ENCODE assay signal across 10 cellular contexts in the genomic region with DNA sequence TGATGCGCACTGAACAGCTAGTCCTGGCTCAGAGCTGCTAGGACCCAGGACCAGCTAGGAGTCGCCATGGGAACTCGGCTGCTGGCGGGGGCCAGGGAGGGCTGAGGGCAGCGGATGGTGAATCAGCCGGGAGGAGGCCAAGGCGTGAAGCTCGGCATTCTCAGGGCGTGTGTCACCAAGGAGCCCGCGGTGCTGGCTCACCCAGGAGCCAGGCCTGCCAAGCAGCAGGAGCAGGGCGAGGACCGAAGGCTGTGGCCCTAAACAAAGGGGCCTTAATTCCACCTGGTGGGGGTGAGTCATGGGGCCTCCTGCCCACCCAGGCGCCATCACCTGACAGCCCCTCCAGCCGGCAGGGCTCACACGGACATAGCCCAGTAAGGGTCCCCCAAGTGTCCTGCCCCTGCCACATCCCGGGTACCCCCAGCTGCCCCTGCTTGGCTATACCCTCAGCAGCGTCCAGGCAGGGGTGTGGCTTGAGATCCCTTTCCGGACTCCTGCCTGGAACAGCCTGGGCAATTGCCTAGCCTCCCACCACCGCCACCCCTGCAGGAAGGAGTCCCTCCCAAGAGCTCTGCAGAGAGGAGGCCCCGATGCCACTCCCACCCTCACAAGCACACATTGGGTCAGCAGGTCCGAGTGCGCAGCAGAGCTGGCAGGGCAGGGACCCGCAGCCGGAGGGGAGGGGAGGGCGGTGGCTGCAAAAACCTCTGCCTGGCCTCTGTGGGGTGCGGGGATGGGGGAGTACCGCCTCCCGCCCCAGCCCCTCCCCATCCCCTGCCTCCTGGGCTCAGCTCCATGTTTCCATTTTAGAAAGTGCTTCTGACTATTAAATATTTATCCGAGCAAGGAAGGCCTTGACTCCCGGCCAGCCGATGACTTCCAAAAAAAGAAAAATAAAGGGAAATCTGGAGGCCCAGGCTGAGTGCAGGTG. TPM values are rescaled to one million over a fixed set of nuclear protein-coding genes. Genes with fewer than 3 reads are reported as not detected.
A peak's percentile ranks its signal among the peaks of the same experiment; 100 is the strongest.
DNase-seq lines count a peak whose midpoint lies in the region; ATAC-seq, FAIRE-seq and TF ChIP-seq lines count a peak whose summit lies in the region.
"Had no signal": no experiment of that assay in that cellular context is flagged by ENCODE, and none has a peak within 500 bp of the region (broad histone marks: within the 10 kb centered on the region; RNA-seq: fewer than 3 reads in every experiment).

No MANE protein-coding gene starts in this region.

- TF ChIP-seq CTCF in AG04450 (IDR thresholded peaks at IDR 0.05; ENCODE audit: low read depth, low read length) (no peak), endothelial cell of umbilical vein (IDR thresholded peaks at IDR 0.05; ENCODE audit: extremely low read depth in 1 of 2, insufficient read depth in 1 of 2, low read depth in 1 of 2, low read length in 2 of 2) (no peak), type B pancreatic cell (conservative IDR thresholded peaks at IDR 0.05) (no peak), GM10266 (IDR thresholded peaks at IDR 0.05; ENCODE audit: control insufficient read depth, insufficient read depth, low read depth, missing control alignments) (no peak)

- intact Hi-C loops in endothelial cell of umbilical vein (cut with micrococcal nuclease): loop anchor here (2.0 to 10.0 kb wide), 3 partner anchors 47 to 209 kb away; a partner anchor contains a TSS

- H3K9ac ChIP-seq in endothelial cell of umbilical vein (replicated peaks; ENCODE audit: extremely low read depth, insufficient read depth, low read length) (peak overlapping the region; percentile 48), mucosa of rectum (ENCODE audit: low read depth in 1 of 2, low read length in 2 of 2) (no peak overlapping the region)

- H3K27ac Mint-ChIP-seq in type B pancreatic cell: no peak overlapping the region
- H3K27ac Mint-ChIP-seq: T-helper 17 cell had no signal

- no peak for TF ChIP-seq POLR2A in endothelial cell of umbilical vein (IDR thresholded peaks at IDR 0.05; ENCODE audit: low read depth, low read length)

- H3K9me1 ChIP-seq in endothelial cell of umbilical vein (replicated peaks; ENCODE audit: control insufficient read depth, extremely low read depth, insufficient read depth, low read length): no peaks in the 10 kb centered on the region

- no peaks in the 10 kb centered on the region; the same call in 1 of the 2 replicates for H3K9me3 ChIP-seq in AG04450 (ENCODE audit: control insufficient read depth, insufficient read depth, low read length)
- no peaks in the 10 kb centered on the region for H3K9me3 ChIP-seq in MG63
- no peaks in the 10 kb centered on the region for H3K9me3 ChIP-seq in endothelial cell of umbilical vein (replicated peaks; ENCODE audit: control insufficient read depth, insufficient read depth, low read length)
- H3K9me3 ChIP-seq in mucosa of rectum (ENCODE audit: control insufficient read depth in 2 of 2, low read length in 2 of 2): no peaks in the 10 kb centered on the region

- no peak overlapping the region for H3K4me3 Mint-ChIP-seq in type B pancreatic cell
- H3K4me3 Mint-ChIP-seq: neural crest cell, T-helper 17 cell had no signal

- H2AFZ ChIP-seq in endothelial cell of umbilical vein (ENCODE audit: low read depth, low read length): peak overlapping the region; percentile 42

- no peak overlapping the region for H3K4me2 ChIP-seq in endothelial cell of umbilical vein (ENCODE audit: insufficient read depth, low read length)

- peaks cover 9% of the 10 kb centered on the region for H3K4me1 Mint-ChIP-seq in type B pancreatic cell (ENCODE audit: unreplicated experiment)

- DNase-seq in AG04450 (ENCODE audit: low read depth, low spot score) (peak; percentile 79), MG63 (peak; percentile 98), endothelial cell of umbilical vein (ENCODE audit: low read depth, low spot score) (peak; percentile 91), type B pancreatic cell (ENCODE audit: extremely low spot score, unreplicated experiment) (no peak), GM10266 (ENCODE audit: extremely low spot score) (no peak)

- no peaks in the 10 kb centered on the region for H3K36me3 ChIP-seq in MG63
- no peaks in the 10 kb centered on the region for H3K36me3 ChIP-seq in endothelial cell of umbilical vein (ENCODE audit: control insufficient read depth in 2 of 2, extremely low read depth in 1 of 2, insufficient read depth in 2 of 2, low read length in 2 of 2)
- H3K36me3 ChIP-seq in mucosa of rectum (ENCODE audit: control insufficient read depth in 2 of 2, insufficient read depth in 2 of 2, low read length in 2 of 2): no peaks in the 10 kb centered on the region

- H3K36me3 Mint-ChIP-seq in type B pancreatic cell: no peaks in the 10 kb centered on the region

- peak; percentile 99 for FAIRE-seq in endothelial cell of umbilical vein (lab: Jason Lieb, UNC)

- H3K4me3 ChIP-seq in AG04450 (ENCODE audit: low read depth, low read length): peak overlapping the region; percentile 36
- no peak overlapping the region; the same call in 1 of the 2 replicates for H3K4me3 ChIP-seq in MG63
- no peak overlapping the region for H3K4me3 ChIP-seq in endothelial cell of umbilical vein (replicated peaks in 1 of 3; ENCODE audit: insufficient read depth in 1 of 3, low read depth in 1 of 3, low read length in 3 of 3)
- peak overlapping the region in 1 of 2 donors; percentile 3 for H3K4me3 ChIP-seq in mucosa of rectum (ENCODE audit: low read length in 2 of 2)

- no peak for ATAC-seq in HG03039 (IDR thresholded peaks at IDR 0.05; ENCODE audit: unreplicated experiment)
- ATAC-seq in HG03565 (IDR thresholded peaks at IDR 0.05; ENCODE audit: unreplicated experiment): no peak
- ATAC-seq: T-helper 17 cell had no signal

- dilution Hi-C loops in endothelial cell of umbilical vein (cut with MboI; ENCODE audit: extremely low pct_ligation_motif_present, low sequenced_read_pairs): no loop called here

- peaks cover 16% of the 10 kb centered on the region for H3K79me2 ChIP-seq in endothelial cell of umbilical vein (ENCODE audit: control insufficient read depth, insufficient read depth, low read length)

- POLR2A ChIA-PET in AG04450 (lab: Yijun Ruan, JAX): interaction anchor here (1.1 to 1.3 kb wide), 3 partner anchors 12 to 47 kb away, joined by 3 to 14 read pairs (median 7); a partner anchor contains a TSS
- POLR2A ChIA-PET in endothelial cell of umbilical vein (lab: Charles Lee): interaction anchor here (1.2 to 1.8 kb wide), 2 partner anchors 12 to 47 kb away, joined by 5 to 7 read pairs; a partner anchor contains a TSS

- peaks cover 10% of the 10 kb centered on the region for H3K27me3 Mint-ChIP-seq in type B pancreatic cell

- no peaks in the 10 kb centered on the region for H4K20me1 ChIP-seq in endothelial cell of umbilical vein (replicated peaks; ENCODE audit: control insufficient read depth, extremely low read depth, insufficient read depth, low read length)

- H3K9me3 Mint-ChIP-seq in type B pancreatic cell: no peaks in the 10 kb centered on the region
- H3K9me3 Mint-ChIP-seq: neural crest cell had no signal

- no TSS peak for BruUV-seq in endothelial cell of umbilical vein (replicated peaks; lab: Mats Ljungman, UMichigan)

- CTCF ChIA-PET in AG04450 (lab: Charles Lee): interaction anchor here (0.7 to 6.2 kb wide), 7 partner anchors 11 to 121 kb away, joined by 3 to 127 read pairs (median 3); no protein-coding TSS in a partner anchor
- CTCF ChIA-PET in endothelial cell of umbilical vein (lab: Charles Lee): interaction anchor here (0.6 to 4.7 kb wide), 13 partner anchors 12 to 507 kb away, joined by 3 to 97 read pairs (median 5); a partner anchor contains a TSS

- peaks cover 62% of the 10 kb centered on the region for H3K4me1 ChIP-seq in endothelial cell of umbilical vein (ENCODE audit: control insufficient read depth, extremely low read depth, insufficient read depth, low read length)
- peaks cover 51 to 56% of the 10 kb centered on the region in 2 donors for H3K4me1 ChIP-seq in mucosa of rectum (ENCODE audit: control insufficient read depth in 2 of 2, insufficient read depth in 2 of 2, low read length in 2 of 2)

- peak overlapping the region; percentile 91 for H3K27ac ChIP-seq in AG04450 (ENCODE audit: low read depth, low read length)
- H3K27ac ChIP-seq in endothelial cell of umbilical vein (ENCODE audit: insufficient read depth, low read depth, low read length): peak overlapping the region; percentile 89
- peak overlapping the region; percentile 71 to 82 for H3K27ac ChIP-seq in mucosa of rectum (ENCODE audit: low read depth in 2 of 2, low read length in 2 of 2)

- H3K27me3 ChIP-seq in AG04450 (ENCODE audit: control insufficient read depth, insufficient read depth, low read length) (no peaks in the 10 kb centered on the region), MG63 (no peaks in the 10 kb centered on the region), endothelial cell of umbilical vein (ENCODE audit: control insufficient read depth in 2 of 2, insufficient read depth in 2 of 2, low read length in 2 of 2) (no peaks in the 10 kb centered on the region), mucosa of rectum (ENCODE audit: control insufficient read depth in 2 of 2, insufficient read depth in 2 of 2, low read length in 2 of 2) (peaks cover 18 to 29% of the 10 kb centered on the region in 2 donors)

RNA-seq across cellular contexts. Expression of a gene that starts 4.7 kb away (rescaled TPM):
- polyA plus RNA-seq in AG04450 (2011; rRNA removed) (10.0 and 10.5 TPM in 2 replicates), endothelial cell of umbilical vein (16.6 and 17.7 TPM in 2 replicates)
- 40.9 and 45.1 TPM in 2 replicates for polyA minus RNA-seq in AG04450 (2011; rRNA and poly(A)+ RNA removed)
- total RNA-seq in MG63 (2014; rRNA removed; shearing (Covaris generic); ENCODE audit: low replicate concordance): 26.9 and 31.3 TPM in 2 replicates
- total RNA-seq in endothelial cell of umbilical vein (68.7 and 81.9 TPM in 2 replicates), type B pancreatic cell (ENCODE audit: low replicate concordance) (1.1 and 2.0 TPM in 2 replicates)
- 20.2 and 20.8 TPM in 2 replicates for polyA plus RNA-seq in endothelial cell of umbilical vein (2011; cell fraction: cytosol; rRNA removed)
- 86.6 and 90.9 TPM in 2 replicates for polyA plus RNA-seq in endothelial cell of umbilical vein (2011; cell fraction: nucleus; rRNA removed)
- 76.1 and 85.2 TPM in 2 replicates for polyA plus RNA-seq in endothelial cell of umbilical vein (2012)
- 72.8 and 76.9 TPM in 2 replicates for polyA minus RNA-seq in endothelial cell of umbilical vein
- polyA minus RNA-seq in endothelial cell of umbilical vein (2011; cell fraction: cytosol; rRNA and poly(A)+ RNA removed): 25.0 TPM
- polyA minus RNA-seq in endothelial cell of umbilical vein (2011; cell fraction: nucleus; rRNA and poly(A)+ RNA removed): 87.1 and 88.1 TPM in 2 replicates
- total RNA-seq: T-helper 17 cell had no signal

RNA-seq across cellular contexts. Expression of a gene that starts 12.1 kb away (rescaled TPM):
- 4.6 and 4.9 TPM in 2 replicates for polyA plus RNA-seq in AG04450 (2011; rRNA removed)
- 2.4 and 4.2 TPM in 2 replicates for polyA minus RNA-seq in AG04450 (2011; rRNA and poly(A)+ RNA removed)
- total RNA-seq in MG63 (2014; rRNA removed; shearing (Covaris generic); ENCODE audit: low replicate concordance): 7.2 and 10.8 TPM in 2 replicates
- total RNA-seq in endothelial cell of umbilical vein: 5.3 and 5.6 TPM in 2 replicates
- 4.9 and 5.2 TPM in 2 replicates for polyA plus RNA-seq in endothelial cell of umbilical vein
- polyA plus RNA-seq in endothelial cell of umbilical vein (2011; cell fraction: cytosol; rRNA removed): 4.7 and 5.5 TPM in 2 replicates
- polyA plus RNA-seq in endothelial cell of umbilical vein (2011; cell fraction: nucleus; rRNA removed): 8.2 and 8.8 TPM in 2 replicates
- polyA plus RNA-seq in endothelial cell of umbilical vein (2012): 3.3 and 4.7 TPM in 2 replicates
- polyA minus RNA-seq in endothelial cell of umbilical vein: 2.5 and 3.0 TPM in 2 replicates
- 5.3 TPM for polyA minus RNA-seq in endothelial cell of umbilical vein (2011; cell fraction: cytosol; rRNA and poly(A)+ RNA removed)
- polyA minus RNA-seq in endothelial cell of umbilical vein (2011; cell fraction: nucleus; rRNA and poly(A)+ RNA removed): 2.5 and 3.0 TPM in 2 replicates
- 16.2 and 18.8 TPM in 2 replicates for total RNA-seq in type B pancreatic cell (ENCODE audit: low replicate concordance)

RNA-seq across cellular contexts. Expression of a gene that starts 47.4 kb away (rescaled TPM):
- polyA plus RNA-seq in AG04450 (2011; rRNA removed) (6.8 and 7.8 TPM in 2 replicates), endothelial cell of umbilical vein (29.9 and 35.5 TPM in 2 replicates)
- polyA minus RNA-seq in AG04450 (2011; rRNA and poly(A)+ RNA removed): 5.0 and 6.3 TPM in 2 replicates
- 30.3 and 49.7 TPM in 2 replicates for total RNA-seq in MG63 (2014; rRNA removed; shearing (Covaris generic); ENCODE audit: low replicate concordance)
- total RNA-seq in endothelial cell of umbilical vein (44.5 and 46.3 TPM in 2 replicates), type B pancreatic cell (ENCODE audit: low replicate concordance) (21.2 and 29.7 TPM in 2 replicates)
- polyA plus RNA-seq in endothelial cell of umbilical vein (2011; cell fraction: cytosol; rRNA removed): 25.0 and 29.3 TPM in 2 replicates
- polyA plus RNA-seq in endothelial cell of umbilical vein (2011; cell fraction: nucleus; rRNA removed): 16.5 and 17.0 TPM in 2 replicates
- 21.2 and 29.7 TPM in 2 replicates for polyA plus RNA-seq in endothelial cell of umbilical vein (2012)
- 17.8 and 19.9 TPM in 2 replicates for polyA minus RNA-seq in endothelial cell of umbilical vein
- polyA minus RNA-seq in endothelial cell of umbilical vein (2011; cell fraction: cytosol; rRNA and poly(A)+ RNA removed): 25.6 TPM
- polyA minus RNA-seq in endothelial cell of umbilical vein (2011; cell fraction: nucleus; rRNA and poly(A)+ RNA removed): 7.7 and 8.7 TPM in 2 replicates

RNA-seq across cellular contexts. Expression of a gene that starts 48.8 kb away (rescaled TPM):
- polyA plus RNA-seq in AG04450 (2011; rRNA removed): 0.01 TPM in 2 replicates
- 0.17 TPM in 1 of 2 replicates, not detected in the other for polyA minus RNA-seq in AG04450 (2011; rRNA and poly(A)+ RNA removed)
- not detected in 2 replicates for total RNA-seq in MG63 (2014; rRNA removed; shearing (Covaris generic); ENCODE audit: low replicate concordance)
- total RNA-seq in endothelial cell of umbilical vein: 0.05 and 0.11 TPM in 2 replicates
- 0.01 and 0.03 TPM in 2 replicates for polyA plus RNA-seq in endothelial cell of umbilical vein
- polyA plus RNA-seq in endothelial cell of umbilical vein (2011; cell fraction: cytosol; rRNA removed): 0.01 TPM in 1 of 2 replicates, not detected in the other
- polyA plus RNA-seq in endothelial cell of umbilical vein (2011; cell fraction: nucleus; rRNA removed): 0.11 and 0.18 TPM in 2 replicates
- not detected in 2 replicates for polyA plus RNA-seq in endothelial cell of umbilical vein (2012)
- polyA minus RNA-seq in endothelial cell of umbilical vein: 0.11 and 0.15 TPM in 2 replicates
- not detected for polyA minus RNA-seq in endothelial cell of umbilical vein (2011; cell fraction: cytosol; rRNA and poly(A)+ RNA removed)
- polyA minus RNA-seq in endothelial cell of umbilical vein (2011; cell fraction: nucleus; rRNA and poly(A)+ RNA removed): 0.14 TPM in 1 of 2 replicates, not detected in the other
- total RNA-seq in type B pancreatic cell (ENCODE audit: low replicate concordance): 0.17 TPM in 2 replicates

Comparison
In these comparisons a context has a peak if more than half of its experiments do, and no peak if none do; other contexts are left out.
1. DNase-seq: peak in AG04450 (single experiment), MG63 (single experiment) and endothelial cell of umbilical vein (single experiment); none in type B pancreatic cell (single experiment) and GM10266 (single experiment).
2. Peak in every context shown above with its lines, with median percentiles within 50 percentile points of each other: H3K27ac ChIP-seq.